In the genomic region with DNA sequence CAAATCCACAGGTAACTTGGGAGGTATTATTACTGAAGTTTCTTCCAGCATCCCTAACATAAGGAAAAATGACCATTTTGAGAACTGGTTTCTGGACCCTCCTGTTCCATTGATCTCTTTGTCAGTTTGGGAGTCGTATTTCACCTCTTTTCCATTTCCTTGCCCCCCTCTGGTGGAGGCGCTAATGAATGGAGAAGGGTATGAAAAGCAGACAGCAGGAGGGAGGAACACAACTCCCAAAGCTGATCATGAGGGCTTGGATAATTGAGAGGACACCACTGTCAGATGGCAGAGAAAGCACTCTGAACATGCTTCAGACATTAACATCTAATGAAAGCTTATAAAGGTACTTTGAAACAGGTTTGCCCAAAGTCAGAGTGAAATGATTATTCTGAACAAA, we compare ENCODE assay signal across 17 cellular contexts. TPM values are rescaled to one million over a fixed set of nuclear protein-coding genes. Genes with fewer than 3 reads are reported as not detected.
DNase-seq lines count a peak whose midpoint lies in the region; ATAC-seq, FAIRE-seq and TF ChIP-seq lines count a peak whose summit lies in the region.
"Had no signal": no experiment of that assay in that cellular context is flagged by ENCODE, and none has a peak within 500 bp of the region (broad histone marks: within the 10 kb centered on the region; RNA-seq: fewer than 3 reads in every experiment).

No MANE protein-coding gene starts in this region.

- TF ChIP-seq RAD21 in H1 (IDR thresholded peaks at IDR 0.05 in 1 of 2, conservative IDR thresholded peaks at IDR 0.05 in 1 of 2; ENCODE audit: low read depth in 2 of 2, low read length in 2 of 2) = peak in 1 of 2 experiments; percentile 18; a peak in 1 of 4 replicates

- no peak for ATAC-seq in foreskin keratinocyte
- ATAC-seq: PC-3 had no signal

- H3K4me3 Mint-ChIP-seq in H9 = peak overlapping the region in 1 of 2 experiments; percentile 58; a peak in 2 of 5 replicates
- H3K4me3 Mint-ChIP-seq: CD14-positive monocyte had no signal

- POLR2A ChIA-PET in H1 (lab: Charles Lee; ENCODE audit: partially characterized antibody) = interaction anchor here (1.2 to 1.6 kb wide), 2 partner anchors 14 to 99 kb away, joined by 3 to 4 read pairs; no protein-coding TSS in a partner anchor

- H3K9me3 Mint-ChIP-seq in H9 = peaks cover 22% of the 10 kb centered on the region in 2 experiments

- H4K5ac ChIP-seq in H9 (ENCODE audit: insufficient read length, low read depth, low read length) = no peak overlapping the region
- peak overlapping the region; percentile 67 for H4K5ac ChIP-seq in H1 (ENCODE audit: insufficient read length, low read depth, low read length)

- H2BK120ac ChIP-seq in H9 (ENCODE audit: low read depth, low read length, poor library complexity, severe bottlenecking) (no peak overlapping the region), H1 (replicated peaks; ENCODE audit: low read depth, low read length) (no peak overlapping the region)

- H3K56ac ChIP-seq in H9 (ENCODE audit: insufficient read length, low read depth, low read length) = no peak overlapping the region
- H3K56ac ChIP-seq in H1 (replicated peaks; ENCODE audit: insufficient read length, low read depth, low read length) = no peak overlapping the region

- H2BK12ac ChIP-seq in H9 (ENCODE audit: insufficient read length, low read depth, low read length) = no peak overlapping the region
- no peak overlapping the region for H2BK12ac ChIP-seq in H1 (ENCODE audit: low read depth, low read length)

- H3K4me2 ChIP-seq in H9 (ENCODE audit: insufficient read depth, insufficient read length, low read length) (peak overlapping the region; percentile 10), H1 (ENCODE audit: insufficient read depth in 1 of 2, low read depth in 2 of 2, low read length in 2 of 2) (peak overlapping the region; percentile 2 to 49; a peak in 2 of 4 replicates)
- H3K4me2 ChIP-seq: KMS-11 had no signal

- H3K27ac ChIP-seq in H9 (ENCODE audit: insufficient read length, low read depth, low read length) = no peak overlapping the region
- H3K27ac ChIP-seq in H1 (ENCODE audit: low read depth, low read length) = no peak overlapping the region
- H3K27ac ChIP-seq in foreskin keratinocyte = no peak overlapping the region
- H3K27ac ChIP-seq: KMS-11 had no signal

- H2AK5ac ChIP-seq in H9 (ENCODE audit: insufficient read length, low read length) (no peak overlapping the region), H1 (ENCODE audit: low read depth, low read length) (no peak overlapping the region)

- H2AFZ ChIP-seq in H9 (ENCODE audit: low read length) (no peak overlapping the region), H1 (ENCODE audit: low read length) (no peak overlapping the region)

- TF ChIP-seq POLR2A in H1 (IDR thresholded peaks at IDR 0.05; ENCODE audit: control extremely low read depth in 1 of 2, low read depth in 2 of 2, low read length in 2 of 2) = no peak

- H3T11ph ChIP-seq in H9 (ENCODE audit: low read length) = no peak overlapping the region

- H2BK20ac ChIP-seq in H9 (ENCODE audit: low read depth, low read length, poor library complexity, severe bottlenecking) (no peak overlapping the region), H1 (ENCODE audit: low read length) (no peak overlapping the region)

- H3K4me3 ChIP-seq in H1 (ENCODE audit: extremely low read depth in 1 of 4, insufficient read depth in 2 of 4, low read depth in 3 of 4, low read length in 4 of 4) = peak overlapping the region in 1 of 4 experiments; percentile 28; a peak in 1 of 8 replicates

- H3K79me2 ChIP-seq in H9 (ENCODE audit: insufficient read depth, low read length) (no peaks in the 10 kb centered on the region), H1 (ENCODE audit: control insufficient read depth in 1 of 2, insufficient read depth in 2 of 2, low read length in 2 of 2) (no peaks in the 10 kb centered on the region)

- no peaks in the 10 kb centered on the region for H4K20me1 ChIP-seq in H9 (ENCODE audit: control insufficient read depth, insufficient read depth, insufficient read length)
- no peaks in the 10 kb centered on the region for H4K20me1 ChIP-seq in H1 (replicated peaks in 1 of 2; ENCODE audit: control insufficient read depth in 1 of 2, insufficient read depth in 2 of 2, low read length in 2 of 2)

- peak; percentile 82 for FAIRE-seq in H1 (lab: Jason Lieb, UNC)

- peaks cover 39 to 44% of the 10 kb centered on the region in 2 experiments for H3K4me1 Mint-ChIP-seq in H9
- H3K4me1 Mint-ChIP-seq: CD14-positive monocyte had no signal

- H2BK5ac ChIP-seq in H9 (ENCODE audit: insufficient read length, low read length) = no peak overlapping the region
- no peak overlapping the region for H2BK5ac ChIP-seq in H1 (ENCODE audit: low read depth, low read length)

- TF ChIP-seq EP300 in H1 (IDR thresholded peaks at IDR 0.05; ENCODE audit: borderline replicate concordance in 1 of 2, low read depth in 2 of 2, low read length in 2 of 2) = no peak

- H4K91ac ChIP-seq in H9 (ENCODE audit: insufficient read length, low read depth, low read length) (no peak overlapping the region), H1 (replicated peaks; ENCODE audit: insufficient read length, low read length) (no peak overlapping the region)

- no peaks in the 10 kb centered on the region for H3K9me3 ChIP-seq in H9 (ENCODE audit: control insufficient read depth, low read depth, low read length)
- H3K9me3 ChIP-seq in H1 (ENCODE audit: insufficient read depth in 2 of 2, low read depth in 1 of 2, low read length in 1 of 2) = peaks cover 9 to 10% of the 10 kb centered on the region in 2 experiments; a peak in 2 of 4 replicates

- H3K18ac ChIP-seq in H9 (ENCODE audit: insufficient read length, low read depth, low read length) = no peak overlapping the region
- H3K18ac ChIP-seq in H1 (ENCODE audit: extremely low read depth, low read length) = no peak overlapping the region

- H3K36me3 ChIP-seq in H1 (ENCODE audit: control insufficient read depth in 2 of 4, insufficient read depth in 4 of 4, low read length in 3 of 4) = peaks cover 0 to 4% (median 0%) of the 10 kb centered on the region in 4 experiments; a peak in 2 of 8 replicates

- no CpG with 5 or more reads among the region's 2 CpGs for WGBS in H9 (ENCODE audit: extremely low coverage, insufficient read length, low lambda C conversion rate)
- WGBS in H1 (ENCODE audit: extremely low coverage in 1 of 2, insufficient coverage in 1 of 2, insufficient read length in 1 of 2, insufficient replicate concordance in 2 of 2, low coverage in 1 of 2, low lambda C conversion rate in 2 of 2, missing lambda C conversion rate in 1 of 2), 2 experiments = 0% methylated on average over 2 of the region's 2 CpGs; no CpG with 5 or more reads in 1 of the 2 experiments

- DNase-seq in ELF-1 (ENCODE audit: low read depth, low spot score) = peak; percentile 27
- peak; percentile 42 for DNase-seq in H9
- DNase-seq in H1 (ENCODE audit: low read depth in 1 of 2, low spot score in 2 of 2) = peak in 1 of 2 experiments; percentile 43
- DNase-seq in iPS-NIHi7 (ENCODE audit: extremely low spot score) = peak; percentile 47
- DNase-seq in NK-92 (lab: John Stamatoyannopoulos, UW; ENCODE audit: unreplicated experiment) = no peak
- DNase-seq in foreskin keratinocyte = no peak
- no peak for DNase-seq in GM10266 (ENCODE audit: extremely low spot score)
- DNase-seq: ACHN, AML-193, DMS79 treated with DMSO at 0.1 percent for 48 hours, NCI-H1417 treated with DMSO at 0.1 percent for 48 hours, NCI-H2029 treated with DMSO at 0.1 percent for 48 hours, NCI-H446 treated with DMSO at 0.1 percent for 48 hours, NCI-H82, PC-3 had no signal

- no peak overlapping the region for H2BK15ac ChIP-seq in H9 (ENCODE audit: low read depth, low read length)
- no peak overlapping the region for H2BK15ac ChIP-seq in H1 (ENCODE audit: low read length)

- H3K36me3 Mint-ChIP-seq in H9 (ENCODE audit: insufficient read depth in 1 of 3, low read depth in 3 of 3) = peaks cover 12 to 22% (median 18%) of the 10 kb centered on the region in 3 experiments
- H3K36me3 Mint-ChIP-seq: CD14-positive monocyte had no signal

- H4K8ac ChIP-seq in H9 (replicated peaks; ENCODE audit: insufficient read length, low read depth, low read length) (no peak overlapping the region), H1 (ENCODE audit: extremely low read depth, insufficient read depth, low read length) (no peak overlapping the region)

- H3K9ac ChIP-seq in H9 (ENCODE audit: extremely low read depth, insufficient read length, low read length) = no peak overlapping the region
- H3K9ac ChIP-seq in H1 (replicated peaks in 1 of 4; ENCODE audit: extremely low read depth in 1 of 4, low read depth in 3 of 4, low read length in 3 of 4) = no peak overlapping the region
- H3K9ac ChIP-seq: KMS-11 had no signal

- TF ChIP-seq CTCF in H9 (conservative IDR thresholded peaks at IDR 0.05) (peak; percentile 25; the same call in 1 of the 3 replicates), H1 (IDR thresholded peaks at IDR 0.05; ENCODE audit: control extremely low read depth in 1 of 3, insufficient read depth in 1 of 3, low read depth in 1 of 3, low read length in 3 of 3) (peak in 1 of 3 experiments; percentile 5; a peak in 1 of 4 replicates), foreskin keratinocyte (conservative IDR thresholded peaks at IDR 0.05) (no peak), GM10266 (IDR thresholded peaks at IDR 0.05; ENCODE audit: control insufficient read depth, insufficient read depth, low read depth, missing control alignments) (no peak)

- H3K79me1 ChIP-seq in H9 (ENCODE audit: insufficient read depth, low read depth, low read length, poor library complexity, severe bottlenecking) = no peaks in the 10 kb centered on the region
- no peaks in the 10 kb centered on the region for H3K79me1 ChIP-seq in H1 (ENCODE audit: low read depth, low read length)

- H3K27me3 ChIP-seq in H9 (ENCODE audit: insufficient read depth, low read length) = no peaks in the 10 kb centered on the region
- no peaks in the 10 kb centered on the region; a peak in 1 of 7 replicates for H3K27me3 ChIP-seq in H1 (replicated peaks in 1 of 4; ENCODE audit: control insufficient read depth in 3 of 4, extremely low read depth in 1 of 4, insufficient read depth in 3 of 4, low read length in 3 of 4)
- no peaks in the 10 kb centered on the region for H3K27me3 ChIP-seq in foreskin keratinocyte

- H3K27me3 Mint-ChIP-seq in H9 (ENCODE audit: low read depth) = no peaks in the 10 kb centered on the region; the same call in 1 of the 2 replicates

- H3K23ac ChIP-seq in H9 (ENCODE audit: insufficient read length, low read depth, low read length) = no peak overlapping the region
- no peak overlapping the region for H3K23ac ChIP-seq in H1 (ENCODE audit: insufficient read length)

- peak overlapping the region in 1 of 3 experiments; percentile 94; a peak in 3 of 7 replicates for H3K27ac Mint-ChIP-seq in H9

- CTCF ChIA-PET in H1 (lab: Charles Lee; ENCODE audit: partially characterized antibody) = no interaction called here

- H3K14ac ChIP-seq in H9 (ENCODE audit: insufficient read depth, low read length) (no peak overlapping the region), H1 (ENCODE audit: insufficient read length) (no peak overlapping the region)

- H3K23me2 ChIP-seq in H9 (ENCODE audit: insufficient read length, low read depth, low read length, poor library complexity, severe bottlenecking) (no peaks in the 10 kb centered on the region), H1 (ENCODE audit: low read depth, low read length) (no peaks in the 10 kb centered on the region)

- no peak overlapping the region for H3K4ac ChIP-seq in H9 (ENCODE audit: low read depth, low read length)
- no peak overlapping the region for H3K4ac ChIP-seq in H1 (replicated peaks; ENCODE audit: insufficient read length, low read depth, low read length)

- H3K4me1 ChIP-seq in H9 (ENCODE audit: insufficient read depth, low read length) (peaks cover 9% of the 10 kb centered on the region; the same call in 1 of the 2 replicates), H1 (replicated peaks in 1 of 4; ENCODE audit: control insufficient read depth in 3 of 4, insufficient read depth in 4 of 4, low read length in 3 of 4) (peaks cover 2 to 12% (median 10%) of the 10 kb centered on the region in 4 experiments; a peak in 5 of 7 replicates), foreskin keratinocyte (peaks cover 6% of the 10 kb centered on the region)

RNA-seq across cellular contexts. Expression of a gene that starts 56.6 kb away (rescaled TPM):
- total RNA-seq in H9 (2021) = 112 TPM in 2 replicates
- total RNA-seq in H1 (2021; fragmentation: NEBNext Ultra II Directional; extraction: Animal tissue kit (Norgen Biotek cat#: 25700)) = 97.4 and 102 TPM in 2 replicates
- 8.9 and 11.2 TPM in 2 replicates for polyA plus RNA-seq in H1 (2011; rRNA removed)
- 12.1 TPM for polyA plus RNA-seq in H1 (2011; cell fraction: cytosol; rRNA removed)
- 13.2 TPM for polyA plus RNA-seq in H1 (2011; cell fraction: nucleus; rRNA removed)
- polyA plus RNA-seq in H1 (2012, experiment 1 of 2) = 28.6 to 41.6 TPM (median 37.1 TPM) in 4 replicates
- 1.9 TPM for polyA plus RNA-seq in H1 (2012, experiment 2 of 2)
- polyA plus RNA-seq in H1 (2013, experiment 1 of 2) = 37.4 TPM
- polyA plus RNA-seq in H1 (2013, experiment 2 of 2) = 38.2 TPM
- 27.5 and 33.8 TPM in 2 replicates for polyA minus RNA-seq in H1 (2011; rRNA and poly(A)+ RNA removed)
- polyA minus RNA-seq in H1 (2011; cell fraction: cytosol; rRNA and poly(A)+ RNA removed) = 33.2 TPM
- polyA minus RNA-seq in H1 (2011; cell fraction: nucleus; rRNA and poly(A)+ RNA removed) = 85.9 TPM
- total RNA-seq in foreskin keratinocyte = 24.0 and 26.8 TPM in 2 replicates
- 5.3 and 6.9 TPM in 2 replicates for polyA plus RNA-seq in foreskin keratinocyte

Comparison
In these comparisons a context has a peak if more than half of its experiments do, and no peak if none do; other contexts are left out.
1. DNase-seq: peak in ELF-1 (single experiment), H9 (single experiment) and iPS-NIHi7 (single experiment); none in NK-92 (single experiment), foreskin keratinocyte (0 of 2) and GM10266 (single experiment).